ENCODE assay signal across 1 cellular context in genomic region chr3:113745273-113746068, GRCh38.
A peak's percentile ranks its signal among the peaks of the same experiment; 100 is the strongest.
TF ChIP-seq lines count a peak whose summit lies in the region.

No MANE protein-coding gene starts in this region.

TF ChIP-seq in HepG2, 621 proteins besides CTCF, POLR2A, EP300 and RAD21 (continued from another document and continues in another):
- TF ChIP-seq, protein P1, sequence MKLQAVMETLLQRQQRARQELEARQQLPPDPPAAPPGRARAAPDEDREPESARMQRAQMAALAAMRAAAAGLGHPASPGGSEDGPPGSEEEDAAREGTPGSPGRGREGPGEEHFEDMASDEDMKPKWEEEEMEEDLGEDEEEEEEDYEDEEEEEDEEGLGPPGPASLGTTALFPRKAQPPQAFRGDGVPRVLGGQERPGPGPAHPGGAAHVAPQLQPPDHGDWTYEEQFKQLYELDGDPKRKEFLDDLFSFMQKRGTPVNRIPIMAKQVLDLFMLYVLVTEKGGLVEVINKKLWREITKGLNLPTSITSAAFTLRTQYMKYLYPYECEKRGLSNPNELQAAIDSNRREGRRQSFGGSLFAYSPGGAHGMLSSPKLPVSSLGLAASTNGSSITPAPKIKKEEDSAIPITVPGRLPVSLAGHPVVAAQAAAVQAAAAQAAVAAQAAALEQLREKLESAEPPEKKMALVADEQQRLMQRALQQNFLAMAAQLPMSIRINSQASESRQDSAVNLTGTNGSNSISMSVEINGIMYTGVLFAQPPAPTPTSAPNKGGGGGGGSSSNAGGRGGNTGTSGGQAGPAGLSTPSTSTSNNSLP (IDR thresholded peaks at IDR 0.05; ENCODE audit: low read depth, low read length), result 0 out of 2 replicates have a peak, but pooled peaks have one; percentile 29
- 0 out of 2 replicates have a peak, but pooled peaks have one; percentile 15 for TF ChIP-seq ARHGAP35 (CRISPR knock-in tag; IDR thresholded peaks at IDR 0.05; ENCODE audit: borderline replicate concordance)
- TF ChIP-seq ETV6 (CRISPR knock-in tag; conservative IDR thresholded peaks at IDR 0.05), result no peak
- TF ChIP-seq THAP8 (CRISPR knock-in tag; IDR thresholded peaks at IDR 0.05; ENCODE audit: borderline replicate concordance), result no peak
- no peak for TF ChIP-seq PCBP2 (optimal IDR thresholded peaks at IDR 0.05; ENCODE audit: low read depth, low read length, poor library complexity, severe bottlenecking)
- no peak for TF ChIP-seq ZNF557 (CRISPR knock-in tag; IDR thresholded peaks at IDR 0.05)
- TF ChIP-seq, protein P2, sequence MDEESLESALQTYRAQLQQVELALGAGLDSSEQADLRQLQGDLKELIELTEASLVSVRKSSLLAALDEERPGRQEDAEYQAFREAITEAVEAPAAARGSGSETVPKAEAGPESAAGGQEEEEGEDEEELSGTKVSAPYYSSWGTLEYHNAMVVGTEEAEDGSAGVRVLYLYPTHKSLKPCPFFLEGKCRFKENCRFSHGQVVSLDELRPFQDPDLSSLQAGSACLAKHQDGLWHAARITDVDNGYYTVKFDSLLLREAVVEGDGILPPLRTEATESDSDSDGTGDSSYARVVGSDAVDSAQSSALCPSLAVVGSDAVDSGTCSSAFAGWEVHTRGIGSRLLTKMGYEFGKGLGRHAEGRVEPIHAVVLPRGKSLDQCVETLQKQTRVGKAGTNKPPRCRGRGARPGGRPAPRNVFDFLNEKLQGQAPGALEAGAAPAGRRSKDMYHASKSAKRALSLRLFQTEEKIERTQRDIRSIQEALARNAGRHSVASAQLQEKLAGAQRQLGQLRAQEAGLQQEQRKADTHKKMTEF (CRISPR knock-in tag; IDR thresholded peaks at IDR 0.05), result no peak
- 0 out of 2 replicates have a peak, but pooled peaks have one; percentile 27 for TF ChIP-seq THAP11 (CRISPR knock-in tag; IDR thresholded peaks at IDR 0.05)
- TF ChIP-seq ZNF350 (CRISPR knock-in tag; IDR thresholded peaks at IDR 0.05; ENCODE audit: borderline replicate concordance, low read depth), result no peak
- 0 out of 2 replicates have a peak, but pooled peaks have one; percentile 13 for TF ChIP-seq NFYC (CRISPR knock-in tag; IDR thresholded peaks at IDR 0.05)
- TF ChIP-seq REL (CRISPR knock-in tag; conservative IDR thresholded peaks at IDR 0.05), result no peak
- TF ChIP-seq, protein P3, sequence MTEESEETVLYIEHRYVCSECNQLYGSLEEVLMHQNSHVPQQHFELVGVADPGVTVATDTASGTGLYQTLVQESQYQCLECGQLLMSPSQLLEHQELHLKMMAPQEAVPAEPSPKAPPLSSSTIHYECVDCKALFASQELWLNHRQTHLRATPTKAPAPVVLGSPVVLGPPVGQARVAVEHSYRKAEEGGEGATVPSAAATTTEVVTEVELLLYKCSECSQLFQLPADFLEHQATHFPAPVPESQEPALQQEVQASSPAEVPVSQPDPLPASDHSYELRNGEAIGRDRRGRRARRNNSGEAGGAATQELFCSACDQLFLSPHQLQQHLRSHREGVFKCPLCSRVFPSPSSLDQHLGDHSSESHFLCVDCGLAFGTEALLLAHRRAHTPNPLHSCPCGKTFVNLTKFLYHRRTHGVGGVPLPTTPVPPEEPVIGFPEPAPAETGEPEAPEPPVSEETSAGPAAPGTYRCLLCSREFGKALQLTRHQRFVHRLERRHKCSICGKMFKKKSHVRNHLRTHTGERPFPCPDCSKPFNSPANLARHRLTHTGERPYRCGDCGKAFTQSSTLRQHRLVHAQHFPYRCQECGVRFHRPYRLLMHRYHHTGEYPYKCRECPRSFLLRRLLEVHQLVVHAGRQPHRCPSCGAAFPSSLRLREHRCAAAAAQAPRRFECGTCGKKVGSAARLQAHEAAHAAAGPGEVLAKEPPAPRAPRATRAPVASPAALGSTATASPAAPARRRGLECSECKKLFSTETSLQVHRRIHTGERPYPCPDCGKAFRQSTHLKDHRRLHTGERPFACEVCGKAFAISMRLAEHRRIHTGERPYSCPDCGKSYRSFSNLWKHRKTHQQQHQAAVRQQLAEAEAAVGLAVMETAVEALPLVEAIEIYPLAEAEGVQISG (CRISPR knock-in tag; IDR thresholded peaks at IDR 0.05), result peak; percentile 8
- TF ChIP-seq BCL3 (CRISPR knock-in tag; IDR thresholded peaks at IDR 0.05), result no peak
- no peak for TF ChIP-seq CAMTA2 (CRISPR knock-in tag; IDR thresholded peaks at IDR 0.05; ENCODE audit: borderline replicate concordance)
- TF ChIP-seq ZSCAN5A (CRISPR knock-in tag; IDR thresholded peaks at IDR 0.05; ENCODE audit: borderline replicate concordance), result no peak
- TF ChIP-seq DNMT1 (CRISPR knock-in tag; IDR thresholded peaks at IDR 0.05), result no peak
- TF ChIP-seq FOXP4 (CRISPR knock-in tag; IDR thresholded peaks at IDR 0.05), result 0 out of 2 replicates have a peak, but pooled peaks have one; percentile 10
- TF ChIP-seq FOXM1 (CRISPR knock-in tag; IDR thresholded peaks at IDR 0.05), result no peak
- TF ChIP-seq CHCHD3 (CRISPR knock-in tag; IDR thresholded peaks at IDR 0.05), result no peak
- TF ChIP-seq, protein P4, sequence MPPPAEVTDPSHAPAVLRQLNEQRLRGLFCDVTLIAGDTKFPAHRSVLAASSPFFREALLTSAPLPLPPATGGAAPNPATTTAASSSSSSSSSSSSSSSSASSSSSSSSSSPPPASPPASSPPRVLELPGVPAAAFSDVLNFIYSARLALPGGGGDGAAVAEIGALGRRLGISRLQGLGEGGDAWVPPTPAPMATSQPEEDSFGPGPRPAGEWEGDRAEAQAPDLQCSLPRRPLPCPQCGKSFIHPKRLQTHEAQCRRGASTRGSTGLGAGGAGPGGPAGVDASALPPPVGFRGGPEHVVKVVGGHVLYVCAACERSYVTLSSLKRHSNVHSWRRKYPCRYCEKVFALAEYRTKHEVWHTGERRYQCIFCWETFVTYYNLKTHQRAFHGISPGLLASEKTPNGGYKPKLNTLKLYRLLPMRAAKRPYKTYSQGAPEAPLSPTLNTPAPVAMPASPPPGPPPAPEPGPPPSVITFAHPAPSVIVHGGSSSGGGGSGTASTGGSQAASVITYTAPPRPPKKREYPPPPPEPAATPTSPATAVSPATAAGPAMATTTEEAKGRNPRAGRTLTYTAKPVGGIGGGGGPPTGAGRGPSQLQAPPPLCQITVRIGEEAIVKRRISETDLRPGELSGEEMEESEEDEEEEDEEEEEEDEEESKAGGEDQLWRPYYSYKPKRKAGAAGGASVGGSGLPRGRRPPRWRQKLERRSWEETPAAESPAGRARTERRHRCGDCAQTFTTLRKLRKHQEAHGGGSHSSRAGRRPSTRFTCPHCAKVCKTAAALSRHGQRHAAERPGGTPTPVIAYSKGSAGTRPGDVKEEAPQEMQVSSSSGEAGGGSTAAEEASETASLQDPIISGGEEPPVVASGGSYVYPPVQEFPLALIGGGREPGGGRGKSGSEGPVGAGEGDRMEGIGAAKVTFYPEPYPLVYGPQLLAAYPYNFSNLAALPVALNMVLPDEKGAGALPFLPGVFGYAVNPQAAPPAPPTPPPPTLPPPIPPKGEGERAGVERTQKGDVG (CRISPR knock-in tag; IDR thresholded peaks at IDR 0.05; ENCODE audit: borderline replicate concordance), result peak; percentile 6; the same call in 1 of the 2 replicates
- TF ChIP-seq GATAD1 (CRISPR knock-in tag; IDR thresholded peaks at IDR 0.05), result peak; percentile 53; the same call in 1 of the 2 replicates
- TF ChIP-seq ZSCAN12 (CRISPR knock-in tag; IDR thresholded peaks at IDR 0.05), result 0 out of 2 replicates have a peak, but pooled peaks have one; percentile 12
- TF ChIP-seq PTBP1 (IDR thresholded peaks at IDR 0.05; ENCODE audit: low read depth, low read length, poor library complexity, severe bottlenecking), result no peak
- no peak for TF ChIP-seq ARID4A (CRISPR knock-in tag; IDR thresholded peaks at IDR 0.05; ENCODE audit: borderline replicate concordance)
- no peak; the same call in 1 of the 2 replicates for TF ChIP-seq SMAD3 (CRISPR knock-in tag; IDR thresholded peaks at IDR 0.05)
- TF ChIP-seq ZNF609 (CRISPR knock-in tag; IDR thresholded peaks at IDR 0.05; ENCODE audit: borderline replicate concordance), result no peak
- TF ChIP-seq SKI (IDR thresholded peaks at IDR 0.05; ENCODE audit: partially characterized antibody), result no peak
- no peak for TF ChIP-seq ADNP (CRISPR knock-in tag; IDR thresholded peaks at IDR 0.05)
- TF ChIP-seq ZFP36L1 (CRISPR knock-in tag; IDR thresholded peaks at IDR 0.05), result no peak
